In the genomic region with DNA sequence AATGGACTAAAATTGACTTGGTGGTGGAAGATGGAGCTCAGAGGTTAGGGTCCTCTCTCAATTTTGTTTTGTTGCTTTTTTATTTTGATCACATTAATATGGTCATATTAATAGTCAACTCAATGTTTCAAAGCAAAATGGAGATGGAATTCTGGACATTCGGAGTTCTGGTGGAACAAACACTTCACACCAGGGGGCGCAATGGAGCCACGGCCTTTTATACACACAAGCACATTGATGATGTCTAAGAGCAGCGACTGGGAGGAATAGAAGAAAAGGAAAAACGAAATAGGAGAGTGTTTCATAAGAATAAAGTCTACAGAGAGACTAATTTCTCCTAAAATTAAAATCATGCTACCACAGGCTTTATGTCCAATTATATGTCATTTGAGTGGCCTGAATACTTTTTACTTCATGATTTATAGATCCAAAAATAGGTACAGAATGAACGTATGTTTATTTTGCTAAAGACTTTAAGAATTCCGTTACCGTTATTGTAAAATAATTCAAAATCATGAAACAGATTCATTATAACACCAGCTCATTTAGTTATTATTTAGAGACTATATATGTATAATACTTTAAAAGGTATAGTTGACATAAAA, we compare ENCODE assay signal across 8 cellular contexts.
DNase-seq lines count a peak whose midpoint lies in the region; ATAC-seq and TF ChIP-seq lines count a peak whose summit lies in the region.

No MANE protein-coding gene starts in this region.

- H3K27ac Mint-ChIP-seq in activated naive CD8-positive, alpha-beta T cell treated with anti-CD3 and anti-CD28 coated beads, Interleukin-2, amount 10 ng/mL, durations not matched to agents 7 days and 5 days, result no peak overlapping the region

- H3K4me1 ChIP-seq in DOHH2 (ENCODE audit: control insufficient read depth, low read length) (no peaks in the 10 kb centered on the region), Loucy (ENCODE audit: insufficient read depth, low read length, poor library complexity, severe bottlenecking) (peaks cover 12% of the 10 kb centered on the region), SJSA1 (replicated peaks) (peaks cover 24% of the 10 kb centered on the region)

- H3K9me2 ChIP-seq in DOHH2 (replicated peaks; ENCODE audit: control insufficient read depth, low read length) (no peaks in the 10 kb centered on the region), Loucy (replicated peaks; ENCODE audit: low read depth, low read length) (no peaks in the 10 kb centered on the region)

- H3K9me3 ChIP-seq in DOHH2 (ENCODE audit: control insufficient read depth, insufficient read depth, low read length) (no peaks in the 10 kb centered on the region), Loucy (ENCODE audit: insufficient read depth, low read depth, low read length) (no peaks in the 10 kb centered on the region), SJSA1 (replicated peaks) (no peaks in the 10 kb centered on the region)

- ATAC-seq in GM21825 (IDR thresholded peaks at IDR 0.05; ENCODE audit: unreplicated experiment) (peak; percentile 76), left ventricle myocardium superior (peak; percentile 36), GM18517 (IDR thresholded peaks at IDR 0.05; ENCODE audit: unreplicated experiment) (no peak)
- no peak for ATAC-seq in activated naive CD8-positive, alpha-beta T cell treated with anti-CD3 and anti-CD28 coated beads, Interleukin-2, amount 10 ng/mL, durations not matched to agents 7 days and 5 days (ENCODE audit: low read depth)

- TF ChIP-seq CTCF in DOHH2 (IDR thresholded peaks at IDR 0.05; ENCODE audit: low read depth, low read length, poor library complexity, severe bottlenecking) (peak; percentile 94), Loucy (conservative IDR thresholded peaks at IDR 0.05; ENCODE audit: low read length) (peak; percentile 99)

- H3K36me3 ChIP-seq in DOHH2 (ENCODE audit: control insufficient read depth, low read length) (no peaks in the 10 kb centered on the region), Loucy (ENCODE audit: insufficient read depth, low read length) (no peaks in the 10 kb centered on the region), SJSA1 (no peaks in the 10 kb centered on the region; the same call in 1 of the 2 replicates)

- no peak overlapping the region for H3K27ac ChIP-seq in DOHH2 (ENCODE audit: low read depth, low read length)
- H3K27ac ChIP-seq in SJSA1, result no peak overlapping the region

- H3K9ac ChIP-seq in Loucy (ENCODE audit: low read depth, low read length, poor library complexity, severe bottlenecking), result no peak overlapping the region

- H4K20me1 ChIP-seq in DOHH2 (ENCODE audit: control insufficient read depth, insufficient read depth, low read depth, low read length) (no peaks in the 10 kb centered on the region), Loucy (ENCODE audit: insufficient read depth, low read length, poor library complexity, severe bottlenecking) (no peaks in the 10 kb centered on the region)

- H3F3A ChIP-seq in DOHH2 (ENCODE audit: control insufficient read depth, insufficient read depth) (no peaks in the 10 kb centered on the region), Loucy (ENCODE audit: low read depth) (no peaks in the 10 kb centered on the region)

- H3K4me2 ChIP-seq in DOHH2 (ENCODE audit: low read length) (peak overlapping the region; percentile 58), Loucy (ENCODE audit: low read depth, low read length, poor library complexity, severe bottlenecking) (no peak overlapping the region)

- DNase-seq in SJSA1 (ENCODE audit: low read depth in 1 of 2, low spot score in 2 of 2) (peak; percentile 24 to 72), left ventricle myocardium superior (peak; percentile 79), skeletal muscle cell (ENCODE audit: low read depth) (peak; percentile 35)
- DNase-seq in activated naive CD8-positive, alpha-beta T cell treated with anti-CD3 and anti-CD28 coated beads, Interleukin-2, amount 10 ng/mL, durations not matched to agents 7 days and 5 days, result peak; percentile 61

- H3K27me3 ChIP-seq in DOHH2 (ENCODE audit: control insufficient read depth, low read length), result no peaks in the 10 kb centered on the region; the same call in 1 of the 2 replicates
- H3K27me3 ChIP-seq in Loucy (ENCODE audit: insufficient read depth, low read length, poor library complexity, severe bottlenecking), result no peaks in the 10 kb centered on the region
- H3K27me3 ChIP-seq in SJSA1 (replicated peaks), result no peaks in the 10 kb centered on the region

- H3K4me3 Mint-ChIP-seq in activated naive CD8-positive, alpha-beta T cell treated with anti-CD3 and anti-CD28 coated beads, Interleukin-2, amount 10 ng/mL, durations not matched to agents 7 days and 5 days, result peak overlapping the region; percentile 16

- H3K27me3 Mint-ChIP-seq in activated naive CD8-positive, alpha-beta T cell treated with anti-CD3 and anti-CD28 coated beads, Interleukin-2, amount 10 ng/mL, durations not matched to agents 7 days and 5 days, result peaks cover 6% of the 10 kb centered on the region

- H3K4me3 ChIP-seq in DOHH2 (ENCODE audit: low read length), result peak overlapping the region; percentile 53
- no peak overlapping the region for H3K4me3 ChIP-seq in Loucy (ENCODE audit: low read length, poor library complexity, severe bottlenecking)
- H3K4me3 ChIP-seq in SJSA1, result no peak overlapping the region
- no peak overlapping the region for H3K4me3 ChIP-seq in skeletal muscle cell (ENCODE audit: low read depth, low read length)

- H3K79me2 ChIP-seq in DOHH2 (ENCODE audit: control insufficient read depth, low read length) (no peaks in the 10 kb centered on the region), Loucy (ENCODE audit: insufficient read depth, low read length) (no peaks in the 10 kb centered on the region)

- no peak overlapping the region for H2AFZ ChIP-seq in Loucy (ENCODE audit: low read length)

- intact Hi-C loops in left ventricle myocardium superior (cut with micrococcal nuclease), result no loop called here

- no peaks in the 10 kb centered on the region for H3K36me3 Mint-ChIP-seq in activated naive CD8-positive, alpha-beta T cell treated with anti-CD3 and anti-CD28 coated beads, Interleukin-2, amount 10 ng/mL, durations not matched to agents 7 days and 5 days

- H3K9me3 Mint-ChIP-seq in activated naive CD8-positive, alpha-beta T cell treated with anti-CD3 and anti-CD28 coated beads, Interleukin-2, amount 10 ng/mL, durations not matched to agents 7 days and 5 days, result no peaks in the 10 kb centered on the region

- peaks cover 9% of the 10 kb centered on the region for H3K4me1 Mint-ChIP-seq in activated naive CD8-positive, alpha-beta T cell treated with anti-CD3 and anti-CD28 coated beads, Interleukin-2, amount 10 ng/mL, durations not matched to agents 7 days and 5 days

- POLR2A ChIA-PET in activated naive CD8-positive, alpha-beta T cell treated with anti-CD3 and anti-CD28 coated beads, Interleukin-2, amount 10 ng/mL, durations not matched to agents 7 days and 5 days (lab: Charles Lee), result no interaction called here

Comparison
In these comparisons a context has a peak if more than half of its experiments do, and no peak if none do; other contexts are left out.
1. ATAC-seq: peak in GM21825 (single experiment) and left ventricle myocardium superior (single experiment); none in activated naive CD8-positive, alpha-beta T cell treated with anti-CD3 and anti-CD28 coated beads, Interleukin-2, amount 10 ng/mL, durations not matched to agents 7 days and 5 days (single experiment) and GM18517 (single experiment).
2. Peak in every context shown above with its lines, with median percentiles within 50 percentile points of each other: DNase-seq.